Comparison of ENCODE assay signal across 1 cellular context in genomic region chr19:39823693-39824092, GRCh38.
TF ChIP-seq lines count a peak whose summit lies in the region.

No MANE protein-coding gene starts in this region.

TF ChIP-seq in IMR-90, 13 proteins besides CTCF, POLR2A, EP300 and RAD21:
- TF ChIP-seq FOS (IDR thresholded peaks at IDR 0.05; ENCODE audit: low read depth, low read length) (no peak), RCOR1 (IDR thresholded peaks at IDR 0.05; ENCODE audit: insufficient replicate concordance, low read length) (no peak), CEBPB (IDR thresholded peaks at IDR 0.05; ENCODE audit: low read depth, low read length) (no peak), USF2 (IDR thresholded peaks at IDR 0.05; ENCODE audit: low read depth, low read length) (no peak), SMC3 (IDR thresholded peaks at IDR 0.05; ENCODE audit: low read depth, low read length) (no peak), MAZ (IDR thresholded peaks at IDR 0.05; ENCODE audit: borderline replicate concordance, low read depth, low read length) (no peak), MXI1 (IDR thresholded peaks at IDR 0.05; ENCODE audit: borderline replicate concordance, low read depth, low read length) (no peak), BHLHE40 (IDR thresholded peaks at IDR 0.05; ENCODE audit: low read depth, low read length) (no peak), NFE2L2 (IDR thresholded peaks at IDR 0.05; ENCODE audit: low read depth, low read length) (no peak), CHD1 (IDR thresholded peaks at IDR 0.05; ENCODE audit: low read depth, low read length) (no peak), MAFK (IDR thresholded peaks at IDR 0.05; ENCODE audit: low read depth, low read length) (no peak), RFX5 (IDR thresholded peaks at IDR 0.05; ENCODE audit: low read depth, low read length) (no peak)
- TF ChIP-seq, protein P1, sequence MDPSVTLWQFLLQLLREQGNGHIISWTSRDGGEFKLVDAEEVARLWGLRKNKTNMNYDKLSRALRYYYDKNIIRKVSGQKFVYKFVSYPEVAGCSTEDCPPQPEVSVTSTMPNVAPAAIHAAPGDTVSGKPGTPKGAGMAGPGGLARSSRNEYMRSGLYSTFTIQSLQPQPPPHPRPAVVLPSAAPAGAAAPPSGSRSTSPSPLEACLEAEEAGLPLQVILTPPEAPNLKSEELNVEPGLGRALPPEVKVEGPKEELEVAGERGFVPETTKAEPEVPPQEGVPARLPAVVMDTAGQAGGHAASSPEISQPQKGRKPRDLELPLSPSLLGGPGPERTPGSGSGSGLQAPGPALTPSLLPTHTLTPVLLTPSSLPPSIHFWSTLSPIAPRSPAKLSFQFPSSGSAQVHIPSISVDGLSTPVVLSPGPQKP (IDR thresholded peaks at IDR 0.05; ENCODE audit: borderline replicate concordance, low read depth, low read length): no peak
